35 cellular contexts compared by ENCODE assay signal in the genomic region with DNA sequence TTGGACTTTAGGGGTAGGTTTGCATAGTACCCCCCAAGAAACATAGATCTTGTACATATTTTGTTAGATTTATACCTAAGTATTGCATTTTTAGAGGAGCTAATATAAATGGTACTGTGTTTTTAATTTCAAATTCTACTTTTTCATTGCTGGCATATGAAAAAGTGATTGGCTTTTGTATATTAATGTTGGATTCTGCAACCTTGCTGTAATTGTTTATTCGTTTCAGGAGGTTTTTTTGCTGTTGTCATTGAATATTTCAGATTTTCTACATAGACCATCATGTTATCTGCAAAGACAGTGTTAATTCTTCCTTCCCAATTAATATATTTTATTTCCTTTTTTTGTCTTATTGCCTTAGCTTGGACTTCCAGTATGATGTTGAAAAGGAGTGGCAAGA. TPM values are rescaled to one million over a fixed set of nuclear protein-coding genes. Genes with fewer than 3 reads are reported as not detected.
"Had no signal": no experiment of that assay in that cellular context is flagged by ENCODE, and none has a peak within 500 bp of the region (broad histone marks: within the 10 kb centered on the region; RNA-seq: fewer than 3 reads in every experiment).

No MANE protein-coding gene starts in this region.

- H3K4me1 Mint-ChIP-seq: activated naive CD4-positive, alpha-beta T cell treated with anti-CD3 and anti-CD28 coated beads, Interleukin-2, amount 10 ng/mL, durations not matched to agents 7 days and 5 days; activated naive CD4-positive, alpha-beta T cell treated with anti-CD3 and anti-CD28 coated beads, Interleukin-2, amount 50 U/mL, for 24 hours; brain; central memory CD8-positive, alpha-beta T cell had no signal

- H3K9me3 ChIP-seq: ascending aorta, colonic mucosa had no signal

- H3K9me3 Mint-ChIP-seq: activated CD4-positive, alpha-beta memory T cell treated with anti-CD3 and anti-CD28 coated beads, Interleukin-2, amount 10 ng/mL, durations not matched to agents 7 days and 5 days; activated CD4-positive, alpha-beta T cell treated with anti-CD3 and anti-CD28 coated beads, Interleukin-2, amount 10 ng/mL, durations not matched to agents 7 days and 5 days; activated naive CD4-positive, alpha-beta T cell treated with anti-CD3 and anti-CD28 coated beads, Interleukin-2, amount 10 ng/mL, durations not matched to agents 7 days and 5 days; activated naive CD8-positive, alpha-beta T cell treated with anti-CD3 and anti-CD28 coated beads, Interleukin-2, amount 10 ng/mL, durations not matched to agents 7 days and 5 days; activated naive CD8-positive, alpha-beta T cell treated with anti-CD3 and anti-CD28 coated beads, Interleukin-2, amount 50 U/mL, for 24 hours; activated T-cell treated with anti-CD3 and anti-CD28 coated beads, Interleukin-2, amount 50 U/mL, for 4 hours; activated T-helper 2 cell treated with anti-CD3 and anti-CD28 coated beads, Interferon-gamma antibody, Interleukin-2, Interleukin-4, amounts not matched to agents 10 μg/mL and 5 μg/mL and 100 μg/mL, durations not matched to agents 14 hours and 24 hours and 36 hours; central memory CD8-positive, alpha-beta T cell; T-helper 1 cell treated with Interleukin-12 subunit alpha and Interleukin-12 subunit beta and Interleukin-4 antibody, amounts not matched to agents 30 μg/mL and 1 μg/mL, for 36 hours had no signal

- H3K27me3 Mint-ChIP-seq: activated CD4-positive, alpha-beta memory T cell treated with anti-CD3 and anti-CD28 coated beads, Interleukin-2, amount 10 ng/mL, durations not matched to agents 7 days and 5 days; activated CD4-positive, alpha-beta T cell treated with anti-CD3 and anti-CD28 coated beads, Interleukin-2, amount 10 ng/mL, durations not matched to agents 7 days and 5 days; central memory CD8-positive, alpha-beta T cell had no signal

- H3K4me3 Mint-ChIP-seq: activated CD4-positive, alpha-beta memory T cell treated with anti-CD3 and anti-CD28 coated beads, Interleukin-2, amount 10 ng/mL, durations not matched to agents 7 days and 5 days; activated CD4-positive, alpha-beta T cell treated with anti-CD3 and anti-CD28 coated beads for 36 hours; activated CD4-positive, alpha-beta T cell treated with anti-CD3 and anti-CD28 coated beads, Interleukin-2, amount 10 ng/mL, durations not matched to agents 7 days and 5 days; activated CD8-positive, alpha-beta T cell treated with anti-CD3 and anti-CD28 coated beads, Interleukin-2, amount 10 ng/mL, durations not matched to agents 7 days and 5 days; activated naive CD4-positive, alpha-beta T cell treated with anti-CD3 and anti-CD28 coated beads, Interleukin-2, amount 10 ng/mL, durations not matched to agents 7 days and 5 days; activated naive CD4-positive, alpha-beta T cell treated with anti-CD3 and anti-CD28 coated beads, Interleukin-2, amount 50 U/mL, for 24 hours; activated naive CD8-positive, alpha-beta T cell; activated naive CD8-positive, alpha-beta T cell treated with anti-CD3 and anti-CD28 coated beads, Interleukin-2, amount 10 ng/mL, durations not matched to agents 7 days and 5 days; activated naive CD8-positive, alpha-beta T cell treated with anti-CD3 and anti-CD28 coated beads, Interleukin-2, amount 50 U/mL, for 24 hours; activated T-cell treated with anti-CD3 and anti-CD28 coated beads, Interleukin-2, amount 50 U/mL, for 4 hours; brain; central memory CD8-positive, alpha-beta T cell; T-helper 1 cell treated with Interleukin-12 subunit alpha and Interleukin-12 subunit beta and Interleukin-4 antibody, amounts not matched to agents 30 μg/mL and 1 μg/mL, for 36 hours; T-helper 2 cell treated with Interferon-gamma antibody and Interleukin-4, amounts not matched to agents 5 μg/mL and 100 μg/mL, for 36 hours; WTC11 had no signal

- H3K36me3 Mint-ChIP-seq: activated naive CD4-positive, alpha-beta T cell treated with anti-CD3 and anti-CD28 coated beads, Interleukin-2, amount 10 ng/mL, durations not matched to agents 7 days and 5 days; activated naive CD4-positive, alpha-beta T cell treated with anti-CD3 and anti-CD28 coated beads, Interleukin-2, amount 50 U/mL, for 24 hours; activated naive CD8-positive, alpha-beta T cell; activated naive CD8-positive, alpha-beta T cell treated with anti-CD3 and anti-CD28 coated beads, Interleukin-2, amount 10 ng/mL, durations not matched to agents 7 days and 5 days; brain; WTC11 had no signal

- DNase-seq: activated CD4-positive, alpha-beta T cell treated with anti-CD3 and anti-CD28 coated beads for 1 hour; activated CD4-positive, alpha-beta T cell treated with anti-CD3 and anti-CD28 coated beads, Interleukin-2, amount 10 ng/mL, durations not matched to agents 7 days and 5 days; activated CD4-positive, CD25-positive, alpha-beta regulatory T cell; activated CD8-positive, alpha-beta memory T cell treated with anti-CD3 and anti-CD28 coated beads for 24 hours; activated CD8-positive, alpha-beta memory T cell treated with anti-CD3 and anti-CD28 coated beads, Interleukin-2, amount 50 U/mL, for 4 hours; activated CD8-positive, alpha-beta T cell treated with anti-CD3 and anti-CD28 coated beads, Interleukin-2, amount 10 ng/mL, durations not matched to agents 7 days and 5 days; activated effector memory CD4-positive, alpha-beta T cell treated with Interleukin-2 at 50 U/mL for 16 hours; activated gamma-delta T cell; activated naive CD4-positive, alpha-beta T cell treated with anti-CD3 and anti-CD28 coated beads, Interleukin-2, amount 10 ng/mL, durations not matched to agents 7 days and 5 days; activated naive CD4-positive, alpha-beta T cell treated with Interleukin-2 at 50 U/mL for 16 hours; activated naive CD8-positive, alpha-beta T cell treated with anti-CD3 and anti-CD28 coated beads, Interleukin-2, amount 10 ng/mL, durations not matched to agents 7 days and 5 days; activated naive CD8-positive, alpha-beta T cell treated with anti-CD3 and anti-CD28 coated beads, Interleukin-2, amount 50 U/mL, for 24 hours; activated T-cell treated with anti-CD3 and anti-CD28 coated beads for 4 hours; activated T-cell treated with anti-CD3 and anti-CD28 coated beads, Interleukin-2, amount 50 U/mL, for 1 hour; activated T-cell treated with anti-CD3 and anti-CD28 coated beads, Interleukin-2, amount 50 U/mL, for 4 hours; amygdala; anterior cingulate cortex; caudate nucleus; cerebellar nuclear complex; colonic mucosa; T-helper 9 cell; WERI-Rb-1 had no signal

- H3K27me3 ChIP-seq: ascending aorta, cardiac muscle cell, colonic mucosa had no signal

- H3K27ac Mint-ChIP-seq: activated CD4-positive, alpha-beta T cell treated with anti-CD3 and anti-CD28 coated beads for 36 hours; activated CD4-positive, alpha-beta T cell treated with anti-CD3 and anti-CD28 coated beads, Interleukin-2, amount 10 ng/mL, durations not matched to agents 7 days and 5 days; activated CD8-positive, alpha-beta T cell treated with anti-CD3 and anti-CD28 coated beads, Interleukin-2, amount 10 ng/mL, durations not matched to agents 7 days and 5 days; activated naive CD4-positive, alpha-beta T cell treated with anti-CD3 and anti-CD28 coated beads, Interleukin-2, amount 10 ng/mL, durations not matched to agents 7 days and 5 days; activated naive CD4-positive, alpha-beta T cell treated with anti-CD3 and anti-CD28 coated beads, Interleukin-2, amount 50 U/mL, for 24 hours; activated naive CD8-positive, alpha-beta T cell; activated naive CD8-positive, alpha-beta T cell treated with anti-CD3 and anti-CD28 coated beads, Interleukin-2, amount 10 ng/mL, durations not matched to agents 7 days and 5 days; activated naive CD8-positive, alpha-beta T cell treated with anti-CD3 and anti-CD28 coated beads, Interleukin-2, amount 50 U/mL, for 24 hours; brain; T-helper 1 cell treated with Interleukin-12 subunit alpha and Interleukin-12 subunit beta and Interleukin-4 antibody, amounts not matched to agents 30 μg/mL and 1 μg/mL, for 36 hours; T-helper 2 cell treated with Interferon-gamma antibody and Interleukin-4, amounts not matched to agents 5 μg/mL and 100 μg/mL, for 36 hours; WTC11 had no signal

- H3K4me1 ChIP-seq: ascending aorta, colonic mucosa had no signal

- H3K36me3 ChIP-seq: ascending aorta, cardiac muscle cell, colonic mucosa, WERI-Rb-1 had no signal

- H3K4me3 ChIP-seq: ascending aorta, cardiac muscle cell, colonic mucosa had no signal

- ATAC-seq: activated CD4-positive, CD25-positive, alpha-beta regulatory T cell treated with anti-CD3 and anti-CD28 coated beads, Interleukin-2, amount 50 U/mL, for 24 hours; activated CD8-positive, alpha-beta T cell treated with anti-CD3 and anti-CD28 coated beads, Interleukin-2, amount 10 ng/mL, durations not matched to agents 7 days and 5 days; activated naive CD8-positive, alpha-beta T cell treated with anti-CD3 and anti-CD28 coated beads, Interleukin-2, amount 50 U/mL, for 24 hours; WTC11 had no signal

- H3K27ac ChIP-seq: ascending aorta, cardiac muscle cell, colonic mucosa, WERI-Rb-1 had no signal

RNA-seq across cellular contexts. Expression of a gene that starts 23.0 kb away (rescaled TPM):
- total RNA-seq: ascending aorta had no signal
